In the genomic region with DNA sequence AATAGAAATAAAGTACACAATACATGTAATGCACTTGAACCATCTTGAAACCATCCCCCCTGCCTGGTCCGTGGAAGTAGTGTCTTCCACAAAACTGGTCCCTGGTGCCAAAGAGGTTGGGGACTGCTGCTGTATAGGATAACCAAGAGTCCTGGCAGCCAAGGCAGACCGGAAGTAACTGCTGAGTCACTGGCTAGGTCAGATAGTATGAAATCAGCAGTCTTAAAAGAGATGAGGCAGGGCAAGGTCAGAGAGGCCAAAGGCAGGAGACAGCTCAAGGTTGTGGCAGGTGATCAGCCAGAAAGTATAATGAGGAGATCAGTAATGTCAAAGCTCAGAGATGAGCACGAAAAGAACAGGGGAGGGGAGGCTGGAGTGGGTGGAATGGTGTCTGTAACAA, we compare ENCODE assay signal across 8 cellular contexts.
DNase-seq lines count a peak whose midpoint lies in the region; ATAC-seq and TF ChIP-seq lines count a peak whose summit lies in the region.

No MANE protein-coding gene starts in this region.

- no peaks in the 10 kb centered on the region for H3K4me1 ChIP-seq in breast epithelium
- H3K4me1 ChIP-seq in colonic mucosa, result no peaks in the 10 kb centered on the region
- no peaks in the 10 kb centered on the region for H3K4me1 ChIP-seq in upper lobe of right lung
- H3K4me1 ChIP-seq in effector memory CD4-positive, alpha-beta T cell (ENCODE audit: control insufficient read depth, insufficient read depth, low read length, poor library complexity, severe bottlenecking), result no peaks in the 10 kb centered on the region

- peaks cover 29% of the 10 kb centered on the region for H3K4me1 Mint-ChIP-seq in MCF 10A (ENCODE audit: insufficient read depth, unreplicated experiment)

- no peak for TF ChIP-seq POLR2A in breast epithelium (IDR thresholded peaks at IDR 0.05)

- H3K27me3 ChIP-seq in breast epithelium (no peaks in the 10 kb centered on the region), colonic mucosa (no peaks in the 10 kb centered on the region), upper lobe of right lung (no peaks in the 10 kb centered on the region)
- no peaks in the 10 kb centered on the region for H3K27me3 ChIP-seq in effector memory CD4-positive, alpha-beta T cell (replicated peaks; ENCODE audit: control insufficient read depth, insufficient read depth, low read length, poor library complexity, severe bottlenecking)

- no peak for TF ChIP-seq CTCF in MCF 10A (IDR thresholded peaks at IDR 0.05; ENCODE audit: unreplicated experiment)
- TF ChIP-seq CTCF in breast epithelium (IDR thresholded peaks at IDR 0.05), result no peak
- no peak for TF ChIP-seq CTCF in colonic mucosa (IDR thresholded peaks at IDR 0.05)
- no peak for TF ChIP-seq CTCF in upper lobe of right lung (IDR thresholded peaks at IDR 0.05)

- H3K4me3 ChIP-seq in breast epithelium, result no peak overlapping the region
- no peak overlapping the region for H3K4me3 ChIP-seq in colonic mucosa
- no peak overlapping the region for H3K4me3 ChIP-seq in upper lobe of right lung
- no peak overlapping the region for H3K4me3 ChIP-seq in effector memory CD4-positive, alpha-beta T cell (ENCODE audit: insufficient read depth, low read depth, low read length, poor library complexity, severe bottlenecking)

- POLR2A ChIA-PET in MCF 10A (lab: Yijun Ruan, JAX), result interaction anchor here (1.0 kb wide), 1 partner anchor 163 kb away, joined by 3 read pairs; a partner anchor contains a TSS

- no peak overlapping the region for H3K9ac ChIP-seq in colonic mucosa (ENCODE audit: low read depth in 2 of 2, low read length in 2 of 2)

- intact Hi-C loops in MCF 10A (cut with micrococcal nuclease) (no loop called here), breast epithelium (cut with DNase I; ENCODE audit: low total_unique reads) (no loop called here), colonic mucosa (cut with DNase I) (no loop called here), upper lobe of right lung (cut with DNase I) (no loop called here)

- CTCF ChIA-PET in MCF 10A (lab: Yijun Ruan, JAX), result no interaction called here

- no TSS peak for BruUV-seq in MCF 10A (replicated peaks; lab: Mats Ljungman, UMichigan)

- H3K9me3 ChIP-seq in breast epithelium (no peaks in the 10 kb centered on the region), colonic mucosa (no peaks in the 10 kb centered on the region), upper lobe of right lung (no peaks in the 10 kb centered on the region)
- no peaks in the 10 kb centered on the region for H3K9me3 ChIP-seq in effector memory CD4-positive, alpha-beta T cell (ENCODE audit: control insufficient read depth, low read length)

- H3K4me3 Mint-ChIP-seq in MCF 10A (ENCODE audit: unreplicated experiment), result no peak overlapping the region

- no peaks in the 10 kb centered on the region for H3K9me3 Mint-ChIP-seq in MCF 10A (ENCODE audit: unreplicated experiment)

- no peaks in the 10 kb centered on the region for H3K36me3 ChIP-seq in breast epithelium
- no peaks in the 10 kb centered on the region for H3K36me3 ChIP-seq in colonic mucosa
- H3K36me3 ChIP-seq in upper lobe of right lung, result no peaks in the 10 kb centered on the region
- H3K36me3 ChIP-seq in effector memory CD4-positive, alpha-beta T cell (ENCODE audit: control insufficient read depth, insufficient read depth, low read length), result no peaks in the 10 kb centered on the region

- H3K27me3 Mint-ChIP-seq in MCF 10A (ENCODE audit: insufficient read depth, unreplicated experiment), result no peaks in the 10 kb centered on the region

- H3K36me3 Mint-ChIP-seq in MCF 10A (ENCODE audit: insufficient read depth, unreplicated experiment), result no peaks in the 10 kb centered on the region

- H3K27ac ChIP-seq in breast epithelium, result no peak overlapping the region
- no peak overlapping the region for H3K27ac ChIP-seq in colonic mucosa
- no peak overlapping the region for H3K27ac ChIP-seq in upper lobe of right lung
- no peak overlapping the region for H3K27ac ChIP-seq in effector memory CD4-positive, alpha-beta T cell (ENCODE audit: insufficient read depth, low read length, poor library complexity, severe bottlenecking)

- DNase-seq in MCF 10A (ENCODE audit: unreplicated experiment) (peak; percentile 63), breast epithelium (ENCODE audit: low spot score in 2 of 2) (no peak), NCI-H2029 treated with DMSO at 0.1 percent for 48 hours (lab: John Stamatoyannopoulos, UW) (peak; percentile 28), colonic mucosa (peak; percentile 62), upper lobe of right lung (no peak), DMS153 treated with DMSO at 0.1 percent for 48 hours (lab: John Stamatoyannopoulos, UW; ENCODE audit: unreplicated experiment) (no peak), ureter (ENCODE audit: low spot score) (no peak)
- DNase-seq in effector memory CD4-positive, alpha-beta T cell, result no peak

- no peak overlapping the region for H3K27ac Mint-ChIP-seq in MCF 10A (ENCODE audit: low read depth, unreplicated experiment)

- peak; percentile 51 for ATAC-seq in upper lobe of right lung

Comparison
In these comparisons a context has a peak if more than half of its experiments do, and no peak if none do; other contexts are left out.
1. DNase-seq: peak in MCF 10A (single experiment), NCI-H2029 treated with DMSO at 0.1 percent for 48 hours (single experiment) and colonic mucosa (single experiment); none in breast epithelium (0 of 2), upper lobe of right lung (single experiment), DMS153 treated with DMSO at 0.1 percent for 48 hours (single experiment), ureter (single experiment) and effector memory CD4-positive, alpha-beta T cell (0 of 3).